18 cellular contexts compared by ENCODE assay signal in genomic region chr12:105079011-105079570, GRCh38.
"Had no signal": no experiment of that assay in that cellular context is flagged by ENCODE, and none has a peak within 500 bp of the region (broad histone marks: within the 10 kb centered on the region; RNA-seq: fewer than 3 reads in every experiment).

No MANE protein-coding gene starts in this region.

- H3K4me2 ChIP-seq: hepatocyte had no signal

- H3K9me3 Mint-ChIP-seq: activated naive CD4-positive, alpha-beta T cell treated with anti-CD3 and anti-CD28 coated beads for 36 hours; activated T-cell treated with anti-CD3 and anti-CD28 coated beads, Interleukin-2, amount 50 U/mL, for 4 hours; mesothelial cell of epicardium; nephron progenitor cell had no signal

- H3K27ac ChIP-seq: dorsolateral prefrontal cortex, foreskin keratinocyte, hepatocyte, thyroid gland had no signal

- DNase-seq: activated CD4-positive, alpha-beta T cell treated with anti-CD3 and anti-CD28 coated beads, Interleukin-2, amount 50 U/mL, for 1 hour; activated CD8-positive, alpha-beta memory T cell treated with anti-CD3 and anti-CD28 coated beads, Interleukin-2, amount 50 U/mL, for 4 hours; activated naive CD4-positive, alpha-beta T cell treated with anti-CD3 and anti-CD28 coated beads for 36 hours; activated T-cell treated with anti-CD3 and anti-CD28 coated beads, Interleukin-2, amount 50 U/mL, for 4 hours; caudate nucleus; dorsolateral prefrontal cortex; foreskin keratinocyte; left cardiac atrium; nephron progenitor cell; occipital lobe; stimulated activated CD8-positive, alpha-beta memory T cell treated with anti-CD3 and anti-CD28 coated beads, Interleukin-4, amount 100 ng/mL, for 48 hours; stimulated activated naive CD4-positive, alpha-beta T cell; thyroid gland had no signal

- H3K4me1 ChIP-seq: foreskin keratinocyte had no signal

- H3K4me3 Mint-ChIP-seq: activated naive CD4-positive, alpha-beta T cell treated with anti-CD3 and anti-CD28 coated beads for 36 hours; activated T-cell treated with anti-CD3 and anti-CD28 coated beads, Interleukin-2, amount 50 U/mL, for 4 hours; brain; mesothelial cell of epicardium; nephron progenitor cell had no signal

- ATAC-seq: activated CD4-positive, CD25-positive, alpha-beta regulatory T cell treated with anti-CD3 and anti-CD28 coated beads, Interleukin-2, amount 50 U/mL, for 24 hours; activated T-cell treated with anti-CD3 and anti-CD28 coated beads, Interleukin-2, amount 50 U/mL, for 4 hours; foreskin keratinocyte; left cardiac atrium had no signal

- H2AFZ ChIP-seq: hepatocyte had no signal

- H3K4me3 ChIP-seq: dorsolateral prefrontal cortex, hepatocyte, lung, thyroid gland had no signal

- H3K36me3 Mint-ChIP-seq: brain, mesothelial cell of epicardium had no signal

- H3K27ac Mint-ChIP-seq: activated naive CD4-positive, alpha-beta T cell treated with anti-CD3 and anti-CD28 coated beads for 36 hours; brain; mesothelial cell of epicardium; nephron progenitor cell had no signal

- H3K27me3 ChIP-seq: dorsolateral prefrontal cortex, foreskin keratinocyte, thyroid gland had no signal

- H3K36me3 ChIP-seq: thyroid gland had no signal
